ENCODE assay signal across 31 cellular contexts in the genomic region with DNA sequence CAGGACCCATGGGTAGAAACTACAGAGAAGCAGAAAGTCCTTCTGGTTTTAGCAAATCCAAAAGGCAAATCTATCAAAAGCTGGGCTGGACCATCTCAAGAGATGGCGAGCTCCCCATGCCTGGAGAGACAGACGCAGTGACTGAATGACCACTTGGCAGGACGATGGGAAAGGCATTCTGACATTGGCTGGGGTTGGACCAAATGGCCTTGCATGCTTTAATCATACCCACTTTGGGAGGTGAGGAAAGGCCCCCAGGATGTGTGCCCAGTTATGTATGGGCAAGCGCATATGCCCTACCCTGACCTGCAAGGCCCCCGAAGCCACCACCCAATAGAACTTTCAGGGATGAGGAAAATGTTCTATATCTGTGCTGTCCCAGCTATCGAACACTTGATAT. TPM values are rescaled to one million over a fixed set of nuclear protein-coding genes. Genes with fewer than 3 reads are reported as not detected.
DNase-seq lines count a peak whose midpoint lies in the region; ATAC-seq and TF ChIP-seq lines count a peak whose summit lies in the region.
"Had no signal": no experiment of that assay in that cellular context is flagged by ENCODE, and none has a peak within 500 bp of the region (broad histone marks: within the 10 kb centered on the region; RNA-seq: fewer than 3 reads in every experiment).

No MANE protein-coding gene starts in this region.

- H3K18ac ChIP-seq in trophoblast cell (ENCODE audit: low read length) = peak overlapping the region; percentile 7

- H2AK5ac ChIP-seq in trophoblast cell (ENCODE audit: low read length) = no peak overlapping the region

- no peak overlapping the region for H3K4ac ChIP-seq in trophoblast cell (ENCODE audit: low read depth, low read length)

- H3K9me3 Mint-ChIP-seq in chondrocyte (ENCODE audit: low read depth) = no peaks in the 10 kb centered on the region
- H3K9me3 Mint-ChIP-seq in type B pancreatic cell = no peaks in the 10 kb centered on the region
- H3K9me3 Mint-ChIP-seq: activated naive CD8-positive, alpha-beta T cell treated with anti-CD3 and anti-CD28 coated beads, Interleukin-2, amount 10 ng/mL, durations not matched to agents 7 days and 5 days; activated T-cell treated with anti-CD3 and anti-CD28 coated beads, Interleukin-2, amount 50 U/mL, for 4 hours; H9; immature natural killer cell; naive B cell; stimulated activated naive B cell treated with anti-CD40 and anti-IgM and Interleukin-4, amounts not matched to agents 10 μg/mL and 1 μg/mL and 100 μg/mL, for 72 hours had no signal

- ATAC-seq in lower lobe of right lung (no peak), GM18511 (IDR thresholded peaks at IDR 0.05; ENCODE audit: unreplicated experiment) (no peak), GM21423 (IDR thresholded peaks at IDR 0.05; ENCODE audit: unreplicated experiment) (no peak)
- ATAC-seq: activated T-cell treated with anti-CD3 and anti-CD28 coated beads, Interleukin-2, amount 50 U/mL, for 4 hours; left colon; SK-N-SH treated with all-trans-retinoic acid at 6 μM for 48 hours; stimulated activated naive B cell treated with anti-CD40 and anti-IgM and Interleukin-4, amounts not matched to agents 10 μg/mL and 1 μg/mL and 100 μg/mL, for 72 hours; T-helper 17 cell had no signal

- H2BK120ac ChIP-seq in trophoblast cell (ENCODE audit: insufficient read depth, low read length, poor library complexity) = no peak overlapping the region

- no peaks in the 10 kb centered on the region for H3K9me3 ChIP-seq in left ventricle myocardium inferior (replicated peaks)
- H3K9me3 ChIP-seq in trophoblast cell (ENCODE audit: insufficient read depth, low read depth, low read length) = no peaks in the 10 kb centered on the region
- H3K9me3 ChIP-seq in lower lobe of right lung = no peaks in the 10 kb centered on the region
- H3K9me3 ChIP-seq: prostate gland, suprapubic skin had no signal

- DNase-seq in chondrocyte (ENCODE audit: low spot score) (no peak), left ventricle myocardium inferior (no peak), trophoblast cell (no peak), type B pancreatic cell (ENCODE audit: extremely low spot score, unreplicated experiment) (no peak), lower lobe of right lung (no peak), inferior parietal cortex (ENCODE audit: extremely low spot score) (no peak)
- DNase-seq: activated gamma-delta T cell treated with Interleukin-2 at 50 U/mL for 16 hours; activated naive CD8-positive, alpha-beta T cell treated with anti-CD3 and anti-CD28 coated beads, Interleukin-2, amount 10 ng/mL, durations not matched to agents 7 days and 5 days; activated T-cell treated with anti-CD3 and anti-CD28 coated beads, Interleukin-2, amount 50 U/mL, for 4 hours; CD4-positive, alpha-beta memory T cell; central memory CD4-positive, alpha-beta T cell; dermis blood vessel endothelial cell; H9; hypothalamus; immature natural killer cell; Kasumi-1; left colon; mesenchymal stem cell; naive B cell; NCI-H1417 treated with DMSO at 0.1 percent for 48 hours; NCI-H2081; NCI-H2227 treated with DMSO at 0.1 percent for 48 hours; NCI-H526; OCI-M1; stimulated activated naive B cell treated with anti-CD40 and anti-IgM and Interleukin-4, amounts not matched to agents 10 μg/mL and 1 μg/mL and 100 μg/mL, for 72 hours; T-helper 17 cell had no signal

- peaks cover 95% of the 10 kb centered on the region for H3K4me1 Mint-ChIP-seq in chondrocyte (ENCODE audit: low read depth)
- peaks cover 11% of the 10 kb centered on the region for H3K4me1 Mint-ChIP-seq in type B pancreatic cell (ENCODE audit: unreplicated experiment)
- H3K4me1 Mint-ChIP-seq: activated naive CD8-positive, alpha-beta T cell treated with anti-CD3 and anti-CD28 coated beads, Interleukin-2, amount 10 ng/mL, durations not matched to agents 7 days and 5 days; CD4-positive, alpha-beta memory T cell; immature natural killer cell; naive B cell; stimulated activated naive B cell treated with anti-CD40 and anti-IgM and Interleukin-4, amounts not matched to agents 10 μg/mL and 1 μg/mL and 100 μg/mL, for 72 hours had no signal

- H3K79me2 ChIP-seq in trophoblast cell (ENCODE audit: control insufficient read depth, insufficient read depth, low read length, poor library complexity) = peaks cover 4% of the 10 kb centered on the region

- no peaks in the 10 kb centered on the region for H3K36me3 ChIP-seq in left ventricle myocardium inferior
- H3K36me3 ChIP-seq in trophoblast cell (ENCODE audit: control insufficient read depth in 1 of 2, insufficient read depth in 2 of 2, low read length in 2 of 2) = peaks cover 15 to 24% of the 10 kb centered on the region in 2 experiments
- H3K36me3 ChIP-seq in lower lobe of right lung = no peaks in the 10 kb centered on the region
- H3K36me3 ChIP-seq: prostate gland, suprapubic skin had no signal

- H3K27me3 ChIP-seq in left ventricle myocardium inferior (ENCODE audit: low read depth) (no peaks in the 10 kb centered on the region), trophoblast cell (ENCODE audit: insufficient read depth, low read length) (no peaks in the 10 kb centered on the region), lower lobe of right lung (ENCODE audit: low read depth) (peaks cover 8% of the 10 kb centered on the region)

- H4K8ac ChIP-seq in trophoblast cell (ENCODE audit: low read depth, low read length) = no peak overlapping the region

- H3K14ac ChIP-seq in trophoblast cell (ENCODE audit: low read length) = no peak overlapping the region

- intact Hi-C loops in left ventricle myocardium inferior (cut with micrococcal nuclease) (no loop called here), lower lobe of right lung (cut with DNase I) (no loop called here)

- H3K27ac Mint-ChIP-seq in chondrocyte (ENCODE audit: unreplicated experiment) (peak overlapping the region; percentile 85), type B pancreatic cell (peak overlapping the region; percentile 80)
- H3K27ac Mint-ChIP-seq: activated naive CD8-positive, alpha-beta T cell treated with anti-CD3 and anti-CD28 coated beads, Interleukin-2, amount 10 ng/mL, durations not matched to agents 7 days and 5 days; CD4-positive, alpha-beta memory T cell; immature natural killer cell; naive B cell; stimulated activated naive B cell treated with anti-CD40 and anti-IgM and Interleukin-4, amounts not matched to agents 10 μg/mL and 1 μg/mL and 100 μg/mL, for 72 hours; T-helper 17 cell had no signal

- TF ChIP-seq CTCF in chondrocyte (IDR thresholded peaks at IDR 0.05) (no peak), left ventricle myocardium inferior (IDR thresholded peaks at IDR 0.05; ENCODE audit: borderline replicate concordance) (no peak), type B pancreatic cell (conservative IDR thresholded peaks at IDR 0.05) (no peak), lower lobe of right lung (IDR thresholded peaks at IDR 0.05) (no peak)

- no peak overlapping the region for H2BK12ac ChIP-seq in trophoblast cell (ENCODE audit: low read length)

- H3K4me3 ChIP-seq in left ventricle myocardium inferior (no peak overlapping the region), trophoblast cell (ENCODE audit: low read depth, low read length) (no peak overlapping the region), lower lobe of right lung (no peak overlapping the region)
- H3K4me3 ChIP-seq: prostate gland, suprapubic skin had no signal

- peaks cover 46% of the 10 kb centered on the region for H3K79me1 ChIP-seq in trophoblast cell (ENCODE audit: low read length)

- H2AFZ ChIP-seq in trophoblast cell (ENCODE audit: insufficient read depth, low read length, poor library complexity) = no peak overlapping the region

- H3K9ac ChIP-seq in trophoblast cell (ENCODE audit: low read length) = no peak overlapping the region

- WGBS in trophoblast cell (ENCODE audit: extremely low coverage, insufficient coverage, insufficient read length) = no CpG with 5 or more reads among the region's 6 CpGs

- H3K27me3 Mint-ChIP-seq in chondrocyte (ENCODE audit: low read depth) (no peaks in the 10 kb centered on the region), type B pancreatic cell (no peaks in the 10 kb centered on the region)

- H3K4me1 ChIP-seq in left ventricle myocardium inferior (peaks cover 96% of the 10 kb centered on the region), trophoblast cell (ENCODE audit: control insufficient read depth in 1 of 2, insufficient read depth in 2 of 2, low read length in 2 of 2) (peaks cover 33 to 37% of the 10 kb centered on the region in 2 experiments), lower lobe of right lung (peaks cover 4% of the 10 kb centered on the region)
- H3K4me1 ChIP-seq: prostate gland had no signal

- H3K4me3 Mint-ChIP-seq in chondrocyte (ENCODE audit: unreplicated experiment) (no peak overlapping the region), type B pancreatic cell (no peak overlapping the region)
- H3K4me3 Mint-ChIP-seq: activated naive CD8-positive, alpha-beta T cell treated with anti-CD3 and anti-CD28 coated beads, Interleukin-2, amount 10 ng/mL, durations not matched to agents 7 days and 5 days; activated T-cell treated with anti-CD3 and anti-CD28 coated beads, Interleukin-2, amount 50 U/mL, for 4 hours; CD4-positive, alpha-beta memory T cell; H9; immature natural killer cell; naive B cell; stimulated activated naive B cell treated with anti-CD40 and anti-IgM and Interleukin-4, amounts not matched to agents 10 μg/mL and 1 μg/mL and 100 μg/mL, for 72 hours; T-helper 17 cell had no signal

- H4K91ac ChIP-seq in trophoblast cell (ENCODE audit: low read depth, low read length) = no peak overlapping the region

- H2BK5ac ChIP-seq in trophoblast cell (ENCODE audit: low read depth, low read length, poor library complexity) = no peak overlapping the region

- no peak overlapping the region for H3K4me2 ChIP-seq in trophoblast cell (ENCODE audit: low read length)

- H3K36me3 Mint-ChIP-seq in chondrocyte (ENCODE audit: low read depth) (peaks cover 16% of the 10 kb centered on the region), type B pancreatic cell (no peaks in the 10 kb centered on the region)
- H3K36me3 Mint-ChIP-seq: activated naive CD8-positive, alpha-beta T cell treated with anti-CD3 and anti-CD28 coated beads, Interleukin-2, amount 10 ng/mL, durations not matched to agents 7 days and 5 days; CD4-positive, alpha-beta memory T cell; immature natural killer cell; naive B cell; stimulated activated naive B cell treated with anti-CD40 and anti-IgM and Interleukin-4, amounts not matched to agents 10 μg/mL and 1 μg/mL and 100 μg/mL, for 72 hours had no signal

- H3K23ac ChIP-seq in trophoblast cell (ENCODE audit: low read length) = no peak overlapping the region

- H3K27ac ChIP-seq in left ventricle myocardium inferior (replicated peaks) (peak overlapping the region; percentile 90), trophoblast cell (ENCODE audit: low read depth, low read length) (no peak overlapping the region), lower lobe of right lung (no peak overlapping the region)
- H3K27ac ChIP-seq: prostate gland, suprapubic skin had no signal

- no peak overlapping the region for H4K12ac ChIP-seq in trophoblast cell (ENCODE audit: low read depth, low read length)

RNA-seq across cellular contexts. Expression of a gene that starts 45.1 kb away (rescaled TPM):
- 46.6 to 75.9 TPM (median 71.2 TPM) in 3 replicates for total RNA-seq in chondrocyte
- total RNA-seq in left ventricle myocardium inferior = 151 TPM
- 13.7 and 14.2 TPM in 2 replicates for polyA plus RNA-seq in trophoblast cell (2013)
- total RNA-seq in type B pancreatic cell (ENCODE audit: low replicate concordance) = 4.9 and 17.3 TPM in 2 replicates
- total RNA-seq in lower lobe of right lung = 4.6 TPM
- total RNA-seq: activated T-cell treated with anti-CD3 and anti-CD28 coated beads, Interleukin-2, amount 50 U/mL, for 4 hours; CD4-positive, alpha-beta memory T cell; T-helper 17 cell had no signal
- polyA plus RNA-seq: CD4-positive, alpha-beta memory T cell; immature natural killer cell had no signal
